In genomic region chr7:127913686-127914085, GRCh38 we compare ENCODE assay signal across 1 cellular context.
TF ChIP-seq lines count a peak whose summit lies in the region.

No MANE protein-coding gene starts in this region.

TF ChIP-seq in IMR-90, 13 proteins besides CTCF, POLR2A, EP300 and RAD21 (continued from another document):
- TF ChIP-seq ELK1 (IDR thresholded peaks at IDR 0.05; ENCODE audit: borderline replicate concordance, low read depth, low read length) (no peak), MXI1 (IDR thresholded peaks at IDR 0.05; ENCODE audit: borderline replicate concordance, low read depth, low read length) (no peak), CEBPB (IDR thresholded peaks at IDR 0.05; ENCODE audit: low read depth, low read length) (no peak), CHD1 (IDR thresholded peaks at IDR 0.05; ENCODE audit: low read depth, low read length) (no peak)
